Comparison of ENCODE assay signal across 18 cellular contexts in genomic region chrX:119230850-119231249, GRCh38. TPM values are rescaled to one million over a fixed set of nuclear protein-coding genes. Genes with fewer than 3 reads are reported as not detected.
DNase-seq lines count a peak whose midpoint lies in the region; ATAC-seq, FAIRE-seq and TF ChIP-seq lines count a peak whose summit lies in the region.
"Had no signal": no experiment of that assay in that cellular context is flagged by ENCODE, and none has a peak within 500 bp of the region (broad histone marks: within the 10 kb centered on the region; RNA-seq: fewer than 3 reads in every experiment).

No MANE protein-coding gene starts in this region.

- peaks cover 13% of the 10 kb centered on the region for H3K4me1 Mint-ChIP-seq in activated CD8-positive, alpha-beta memory T cell treated with anti-CD3 and anti-CD28 coated beads, Interleukin-2, amount 10 ng/mL, durations not matched to agents 7 days and 5 days
- peaks cover 8% of the 10 kb centered on the region for H3K4me1 Mint-ChIP-seq in astrocyte (ENCODE audit: low read depth, unreplicated experiment)

- H3K36me3 ChIP-seq in astrocyte (ENCODE audit: insufficient read depth, low read length) (no peaks in the 10 kb centered on the region), GM23248 (ENCODE audit: low read depth) (no peaks in the 10 kb centered on the region)
- H3K36me3 ChIP-seq: BLaER1, MG63 had no signal

- H3K27ac ChIP-seq in astrocyte (ENCODE audit: low read depth, low read length): no peak overlapping the region
- H3K27ac ChIP-seq in GM23248: no peak overlapping the region
- H3K27ac ChIP-seq: BLaER1, PC-9 had no signal

- H3K4me3 ChIP-seq in astrocyte (ENCODE audit: insufficient read depth, low read depth, low read length): no peak overlapping the region
- H3K4me3 ChIP-seq in GM23248: no peak overlapping the region
- H3K4me3 ChIP-seq: BLaER1, MG63, PC-9 had no signal

- H3K4me1 ChIP-seq in astrocyte (ENCODE audit: insufficient read depth, low read length): peaks cover 15% of the 10 kb centered on the region
- H3K4me1 ChIP-seq in GM23248 (ENCODE audit: insufficient read depth): peaks cover 37% of the 10 kb centered on the region

- H3F3A ChIP-seq in GM23248 (ENCODE audit: insufficient read depth): peaks cover 27% of the 10 kb centered on the region

- no peaks in the 10 kb centered on the region for H3K36me3 Mint-ChIP-seq in activated CD8-positive, alpha-beta memory T cell treated with anti-CD3 and anti-CD28 coated beads, Interleukin-2, amount 10 ng/mL, durations not matched to agents 7 days and 5 days
- no peaks in the 10 kb centered on the region for H3K36me3 Mint-ChIP-seq in astrocyte (ENCODE audit: low read depth, unreplicated experiment)
- H3K36me3 Mint-ChIP-seq: CD4-positive, alpha-beta memory T cell had no signal

- H3K4me3 Mint-ChIP-seq in activated CD8-positive, alpha-beta memory T cell treated with anti-CD3 and anti-CD28 coated beads, Interleukin-2, amount 10 ng/mL, durations not matched to agents 7 days and 5 days: no peak overlapping the region
- no peak overlapping the region for H3K4me3 Mint-ChIP-seq in astrocyte (ENCODE audit: unreplicated experiment)
- H3K4me3 Mint-ChIP-seq: CD4-positive, alpha-beta memory T cell had no signal

- no peaks in the 10 kb centered on the region for H3K79me2 ChIP-seq in astrocyte (ENCODE audit: insufficient read depth, low read length)
- no peaks in the 10 kb centered on the region for H3K79me2 ChIP-seq in GM23248 (ENCODE audit: insufficient read depth)

- no peak overlapping the region for H3K9ac ChIP-seq in astrocyte (ENCODE audit: low read length)
- no peak overlapping the region for H3K9ac ChIP-seq in GM23248
- H3K9ac ChIP-seq: BLaER1 had no signal

- WGBS in GM23248 (ENCODE audit: low coverage in 1 of 2, low lambda C conversion rate in 2 of 2, missing lambda C conversion rate in 2 of 2), 2 experiments: 38 to 49% methylated on average over 2 of the region's 2 CpGs

- H3K27ac Mint-ChIP-seq in activated CD8-positive, alpha-beta memory T cell treated with anti-CD3 and anti-CD28 coated beads, Interleukin-2, amount 10 ng/mL, durations not matched to agents 7 days and 5 days: no peak overlapping the region
- no peak overlapping the region for H3K27ac Mint-ChIP-seq in astrocyte (ENCODE audit: unreplicated experiment)
- H3K27ac Mint-ChIP-seq: CD4-positive, alpha-beta memory T cell had no signal

- no peaks in the 10 kb centered on the region for H3K9me3 Mint-ChIP-seq in activated CD8-positive, alpha-beta memory T cell treated with anti-CD3 and anti-CD28 coated beads, Interleukin-2, amount 10 ng/mL, durations not matched to agents 7 days and 5 days (ENCODE audit: low read depth)
- no peaks in the 10 kb centered on the region for H3K9me3 Mint-ChIP-seq in astrocyte (ENCODE audit: unreplicated experiment)

- no peak overlapping the region for H3K4me2 ChIP-seq in astrocyte (ENCODE audit: low read length)
- H3K4me2 ChIP-seq in GM23248 (ENCODE audit: unreplicated experiment): no peak overlapping the region
- H3K4me2 ChIP-seq: BLaER1, PC-9 had no signal

- in situ Hi-C loops in KBM-7 (cut with MboI; ENCODE audit: low pct_unique_long_range_greater_than_20kb, low sequenced_read_pairs) (no loop called here), GM23248 (cut with MboI) (no loop called here)

- H2AFZ ChIP-seq in astrocyte (ENCODE audit: low read depth, low read length) (peak overlapping the region; percentile 4), GM23248 (no peak overlapping the region)
- H2AFZ ChIP-seq: PC-9 had no signal

- H3K9me3 ChIP-seq in astrocyte (ENCODE audit: insufficient read depth, low read depth, low read length): no peaks in the 10 kb centered on the region
- no peaks in the 10 kb centered on the region for H3K9me3 ChIP-seq in GM23248 (ENCODE audit: low read depth)
- H3K9me3 ChIP-seq: MG63 had no signal

- H3K27me3 ChIP-seq in astrocyte (ENCODE audit: insufficient read depth, low read length): no peaks in the 10 kb centered on the region
- no peaks in the 10 kb centered on the region for H3K27me3 ChIP-seq in GM23248 (replicated peaks; ENCODE audit: insufficient read depth)
- H3K27me3 ChIP-seq: BLaER1, MG63 had no signal

- H4K20me1 ChIP-seq in astrocyte (ENCODE audit: insufficient read depth, low read length) (no peaks in the 10 kb centered on the region), GM23248 (ENCODE audit: insufficient read depth) (no peaks in the 10 kb centered on the region)
- H4K20me1 ChIP-seq: BLaER1 had no signal

- no peaks in the 10 kb centered on the region for H3K9me2 ChIP-seq in GM23248 (ENCODE audit: insufficient read depth)

- TF ChIP-seq CTCF in astrocyte (IDR thresholded peaks at IDR 0.05; ENCODE audit: insufficient read depth, low read depth, low read length): no peak

- no peak for FAIRE-seq in astrocyte (lab: Jason Lieb, UNC)
- FAIRE-seq: H54 had no signal

- peak; percentile 41 for DNase-seq in activated CD8-positive, alpha-beta memory T cell treated with anti-CD3 and anti-CD28 coated beads, Interleukin-2, amount 10 ng/mL, durations not matched to agents 7 days and 5 days
- no peak for DNase-seq in activated CD8-positive, alpha-beta memory T cell treated with anti-CD3 and anti-CD28 coated beads, Interleukin-2, amount 50 U/mL, for 4 hours
- DNase-seq in EH (ENCODE audit: low read depth): peak; percentile 13
- peak; percentile 55 for DNase-seq in KBM-7
- DNase-seq in astrocyte (ENCODE audit: low read depth): peak; percentile 12
- DNase-seq in DMS153 treated with DMSO at 0.1 percent for 48 hours (lab: John Stamatoyannopoulos, UW; ENCODE audit: unreplicated experiment): no peak
- DNase-seq in GM23248: no peak
- DNase-seq: CD4-positive, alpha-beta memory T cell; DMS153; Karpas-422; MG63; NCI-H1092; NCI-H1436 treated with DMSO at 0.1 percent for 48 hours; NCI-H2029; NCI-H526; PC-9 had no signal

- ATAC-seq in activated CD8-positive, alpha-beta memory T cell treated with anti-CD3 and anti-CD28 coated beads, Interleukin-2, amount 10 ng/mL, durations not matched to agents 7 days and 5 days: peak; percentile 39

- CTCF ChIA-PET in activated CD8-positive, alpha-beta memory T cell treated with anti-CD3 and anti-CD28 coated beads, Interleukin-2, amount 10 ng/mL, durations not matched to agents 7 days and 5 days (lab: Charles Lee): no interaction called here

- H3K27me3 Mint-ChIP-seq in activated CD8-positive, alpha-beta memory T cell treated with anti-CD3 and anti-CD28 coated beads, Interleukin-2, amount 10 ng/mL, durations not matched to agents 7 days and 5 days: peaks cover 46% of the 10 kb centered on the region
- H3K27me3 Mint-ChIP-seq in astrocyte (ENCODE audit: low read depth, unreplicated experiment): no peaks in the 10 kb centered on the region

RNA-seq across cellular contexts. Expression of gene PGRMC1, which starts 5.2 kb away (rescaled TPM):
- 10 to 100 TPM; 26.3 to 32.5 TPM for total RNA-seq in activated CD8-positive, alpha-beta memory T cell treated with anti-CD3 and anti-CD28 coated beads, Interleukin-2, amount 10 ng/mL, durations not matched to agents 7 days and 5 days
- total RNA-seq in astrocyte: 118 and 120 TPM in 2 replicates
- 238 and 245 TPM in 2 replicates for total RNA-seq in GM23248 (2014; rRNA removed; shearing (Covaris generic))
- polyA plus RNA-seq in GM23248 (2016; fragmentation: Nextera tagmentation; extraction: Ambion mirVana): 172 and 176 TPM in 2 replicates

Comparison
In these comparisons a context has a peak if more than half of its experiments do, and no peak if none do; other contexts are left out.
1. DNase-seq: peak in activated CD8-positive, alpha-beta memory T cell treated with anti-CD3 and anti-CD28 coated beads, Interleukin-2, amount 10 ng/mL, durations not matched to agents 7 days and 5 days (single experiment), EH (single experiment), KBM-7 (single experiment) and astrocyte (single experiment); none in activated CD8-positive, alpha-beta memory T cell treated with anti-CD3 and anti-CD28 coated beads, Interleukin-2, amount 50 U/mL, for 4 hours (single experiment), DMS153 treated with DMSO at 0.1 percent for 48 hours (single experiment) and GM23248 (single experiment).